Comparison of ENCODE assay signal across 1 cellular context in genomic region chr2:235924675-235925063, GRCh38.
TF ChIP-seq lines count a peak whose summit lies in the region.

No MANE protein-coding gene starts in this region.

TF ChIP-seq in HepG2, 621 proteins besides CTCF, POLR2A, EP300 and RAD21 (continued from another document and continues in another):
- TF ChIP-seq SKIL (CRISPR knock-in tag; IDR thresholded peaks at IDR 0.05; ENCODE audit: borderline replicate concordance) (peak; percentile 94), ZNF552 (CRISPR knock-in tag; IDR thresholded peaks at IDR 0.05; ENCODE audit: borderline replicate concordance) (no peak), STAT6 (CRISPR knock-in tag; IDR thresholded peaks at IDR 0.05; ENCODE audit: borderline replicate concordance) (no peak), ZBTB25 (CRISPR knock-in tag; IDR thresholded peaks at IDR 0.05) (no peak), CBX5 (CRISPR knock-in tag; IDR thresholded peaks at IDR 0.05; ENCODE audit: borderline replicate concordance) (no peak), MLXIP (CRISPR knock-in tag; IDR thresholded peaks at IDR 0.05; ENCODE audit: borderline replicate concordance) (no peak), RBFOX2 (IDR thresholded peaks at IDR 0.05; ENCODE audit: low read depth, low read length) (no peak), NFKB2 (CRISPR knock-in tag; IDR thresholded peaks at IDR 0.05; ENCODE audit: borderline replicate concordance) (no peak), SP2 (CRISPR knock-in tag; IDR thresholded peaks at IDR 0.05) (no peak), ZNF354B (CRISPR knock-in tag; IDR thresholded peaks at IDR 0.05) (no peak), TOPORS (CRISPR knock-in tag; IDR thresholded peaks at IDR 0.05) (no peak), TERF1 (CRISPR knock-in tag; IDR thresholded peaks at IDR 0.05) (no peak), ATAD3A (CRISPR knock-in tag; IDR thresholded peaks at IDR 0.05) (no peak), ZNF275 (CRISPR knock-in tag; IDR thresholded peaks at IDR 0.05; ENCODE audit: borderline replicate concordance) (no peak), ZNF713 (CRISPR knock-in tag; IDR thresholded peaks at IDR 0.05) (no peak), ZNF382 (CRISPR knock-in tag; IDR thresholded peaks at IDR 0.05; ENCODE audit: borderline replicate concordance) (no peak), KLF16 (CRISPR knock-in tag; IDR thresholded peaks at IDR 0.05) (no peak), SETDB1 (CRISPR knock-in tag; IDR thresholded peaks at IDR 0.05; ENCODE audit: borderline replicate concordance) (no peak), ZBTB38 (CRISPR knock-in tag; IDR thresholded peaks at IDR 0.05) (0 out of 2 replicates have a peak, but pooled peaks have one; percentile 28), ZNF224 (CRISPR knock-in tag; IDR thresholded peaks at IDR 0.05) (no peak), RXRA (CRISPR knock-in tag; IDR thresholded peaks at IDR 0.05) (peak; percentile 41; the same call in 1 of the 2 replicates), BCL3 (CRISPR knock-in tag; IDR thresholded peaks at IDR 0.05) (no peak), MTERF4 (CRISPR knock-in tag; IDR thresholded peaks at IDR 0.05) (0 out of 2 replicates have a peak, but pooled peaks have one; percentile 28), ZNF136 (CRISPR knock-in tag; IDR thresholded peaks at IDR 0.05; ENCODE audit: low read depth) (no peak), HDAC2 (CRISPR knock-in tag; IDR thresholded peaks at IDR 0.05) (peak; percentile 54; the same call in 1 of the 2 replicates), ZNF142 (CRISPR knock-in tag; IDR thresholded peaks at IDR 0.05) (no peak), MLLT10 (CRISPR knock-in tag; IDR thresholded peaks at IDR 0.05) (no peak), ZNF431 (CRISPR knock-in tag; IDR thresholded peaks at IDR 0.05; ENCODE audit: borderline replicate concordance, low read depth) (no peak), ARID3A (IDR thresholded peaks at IDR 0.05; ENCODE audit: low read depth, low read length) (no peak)
